26 cellular contexts compared by ENCODE assay signal in the genomic region with DNA sequence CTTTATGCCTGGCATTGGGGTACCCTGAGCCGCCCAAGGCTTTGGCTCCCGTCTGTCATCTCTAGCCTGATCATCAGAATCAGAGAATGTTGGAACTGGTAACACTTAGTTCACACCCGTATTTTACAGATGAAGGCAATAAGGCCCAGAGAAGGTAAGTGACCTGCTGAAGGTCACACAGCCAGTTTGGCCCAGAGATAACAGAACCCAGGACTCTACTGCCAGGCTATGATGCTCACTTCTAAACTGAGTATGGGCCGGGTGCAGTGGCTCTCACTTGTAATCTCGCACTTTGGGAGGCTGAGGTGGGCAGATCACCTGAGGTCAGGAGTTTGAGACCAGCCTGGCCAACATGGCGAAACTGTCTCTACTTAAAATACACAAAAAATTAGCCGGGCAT. TPM values are rescaled to one million over a fixed set of nuclear protein-coding genes. Genes with fewer than 3 reads are reported as not detected.
A peak's percentile ranks its signal among the peaks of the same experiment; 100 is the strongest.
DNase-seq lines count a peak whose midpoint lies in the region; ATAC-seq, FAIRE-seq and TF ChIP-seq lines count a peak whose summit lies in the region.
"Had no signal": no experiment of that assay in that cellular context is flagged by ENCODE, and none has a peak within 500 bp of the region (broad histone marks: within the 10 kb centered on the region; RNA-seq: fewer than 3 reads in every experiment).

No MANE protein-coding gene starts in this region.

- ATAC-seq in K562, result no peak
- no peak for ATAC-seq in naive thymus-derived CD8-positive, alpha-beta T cell
- ATAC-seq in GM21723 (IDR thresholded peaks at IDR 0.05; ENCODE audit: unreplicated experiment), result no peak

- H3K4me1 ChIP-seq in CD4-positive, alpha-beta memory T cell (ENCODE audit: insufficient read depth, low read length), result peaks cover 24% of the 10 kb centered on the region
- no peaks in the 10 kb centered on the region for H3K4me1 ChIP-seq in K562 (replicated peaks in 1 of 2; ENCODE audit: control insufficient read depth in 2 of 2, insufficient read depth in 2 of 2, low read length in 2 of 2)

- no peaks in the 10 kb centered on the region for H3K36me3 ChIP-seq in CD4-positive, alpha-beta memory T cell (ENCODE audit: insufficient read depth, low read length)
- no peaks in the 10 kb centered on the region for H3K36me3 ChIP-seq in K562 (ENCODE audit: control insufficient read depth, insufficient read depth, low read length)
- H3K36me3 ChIP-seq: MG63 had no signal

- peak overlapping the region; percentile 39 for H3K4me3 Mint-ChIP-seq in activated CD4-positive, alpha-beta T cell treated with anti-CD3 and anti-CD28 coated beads, Interleukin-2, amount 10 ng/mL, durations not matched to agents 24 days and 14 days
- H3K4me3 Mint-ChIP-seq in CD4-positive, alpha-beta memory T cell, result peak overlapping the region in 5 of 8 donors; percentile 8 to 89 (median 77)
- H3K4me3 Mint-ChIP-seq in naive thymus-derived CD8-positive, alpha-beta T cell, result peak overlapping the region in 7 of 10 donors; percentile 14 to 76 (median 55)
- H3K4me3 Mint-ChIP-seq: H9 had no signal

- H3K27ac Mint-ChIP-seq in activated CD4-positive, alpha-beta T cell treated with anti-CD3 and anti-CD28 coated beads, Interleukin-2, amount 10 ng/mL, durations not matched to agents 24 days and 14 days, result no peak overlapping the region
- no peak overlapping the region for H3K27ac Mint-ChIP-seq in CD4-positive, alpha-beta memory T cell
- peak overlapping the region in 1 of 10 donors; percentile 37 for H3K27ac Mint-ChIP-seq in naive thymus-derived CD8-positive, alpha-beta T cell
- H3K27ac Mint-ChIP-seq: CD4-positive, alpha-beta T cell; H9 had no signal

- CTCF ChIA-PET in CD4-positive, alpha-beta memory T cell (lab: Charles Lee; ENCODE audit: partially characterized antibody), result interaction anchor here (0.9 to 1.3 kb wide), 2 partner anchors 10 to 11 kb away, joined by 3 to 4 read pairs; no protein-coding TSS in a partner anchor
- CTCF ChIA-PET in K562 (lab: Yijun Ruan, JAX; ENCODE audit: low intra/inter-chr PET ratio), result no interaction called here

- no peak overlapping the region for H3K9ac ChIP-seq in K562 (ENCODE audit: insufficient read depth in 1 of 2, low read depth in 2 of 2, low read length in 2 of 2)

- POLR2A ChIA-PET in CD4-positive, alpha-beta memory T cell (lab: Charles Lee; ENCODE audit: partially characterized antibody), result interaction anchor here (0.7 to 1.7 kb wide), 2 partner anchors 11 to 91 kb away, joined by 4 to 6 read pairs; no protein-coding TSS in a partner anchor
- POLR2A ChIA-PET in K562 (lab: Yijun Ruan, JAX), result interaction anchor here (0.6 kb wide), 1 partner anchor 366 kb away, joined by 3 read pairs; no protein-coding TSS in a partner anchor
- POLR2A ChIA-PET in naive thymus-derived CD8-positive, alpha-beta T cell (lab: Charles Lee), result no interaction called here

- H3K9me1 ChIP-seq in K562 (ENCODE audit: control insufficient read depth, insufficient read depth, low read length), result no peaks in the 10 kb centered on the region

- no peak for TF ChIP-seq EP300 in K562 (IDR thresholded peaks at IDR 0.05; ENCODE audit: low read length)

- intact Hi-C loops in activated CD4-positive, alpha-beta T cell treated with anti-CD3 and anti-CD28 coated beads, Interleukin-2, amount 10 ng/mL, durations not matched to agents 24 days and 14 days (cut with micrococcal nuclease), result no loop called here
- intact Hi-C loops in CD4-positive, alpha-beta memory T cell (cut with micrococcal nuclease), result no loop called here
- intact Hi-C loops in K562 (cut with micrococcal nuclease), result no loop called here
- intact Hi-C loops in posterior vena cava (cut with DNase I), result no loop called here

- H3K79me2 ChIP-seq in K562 (ENCODE audit: control insufficient read depth, insufficient read depth, low read length), result no peaks in the 10 kb centered on the region

- peaks cover 13% of the 10 kb centered on the region for H3K4me1 Mint-ChIP-seq in activated CD4-positive, alpha-beta T cell treated with anti-CD3 and anti-CD28 coated beads, Interleukin-2, amount 10 ng/mL, durations not matched to agents 24 days and 14 days
- H3K4me1 Mint-ChIP-seq in CD4-positive, alpha-beta memory T cell, result peaks cover 17 to 38% (median 24%) of the 10 kb centered on the region in 4 donors
- H3K4me1 Mint-ChIP-seq in naive thymus-derived CD8-positive, alpha-beta T cell, result peaks cover 14 to 40% (median 24%) of the 10 kb centered on the region in 4 donors

- TF ChIP-seq CTCF in K562 (IDR thresholded peaks at IDR 0.05 in 2 of 3, conservative IDR thresholded peaks at IDR 0.05 in 1 of 3; ENCODE audit: insufficient read depth in 2 of 3, low read depth in 1 of 3, low read length in 3 of 3), result no peak

- BruUV-seq in K562 (replicated peaks; lab: Mats Ljungman, UMichigan), result no TSS peak

- H3K9me3 Mint-ChIP-seq in activated CD4-positive, alpha-beta T cell treated with anti-CD3 and anti-CD28 coated beads, Interleukin-2, amount 10 ng/mL, durations not matched to agents 24 days and 14 days, result no peaks in the 10 kb centered on the region
- no peaks in the 10 kb centered on the region for H3K9me3 Mint-ChIP-seq in CD4-positive, alpha-beta memory T cell
- H3K9me3 Mint-ChIP-seq in naive thymus-derived CD8-positive, alpha-beta T cell, result no peaks in the 10 kb centered on the region
- H3K9me3 Mint-ChIP-seq: CD4-positive, alpha-beta T cell; H9 had no signal

- no peaks in the 10 kb centered on the region for H3K9me3 ChIP-seq in CD4-positive, alpha-beta memory T cell (ENCODE audit: control insufficient read depth in 1 of 2, low read length in 2 of 2)
- H3K9me3 ChIP-seq in K562 (replicated peaks; ENCODE audit: control insufficient read depth, insufficient read depth, low read depth, low read length), result no peaks in the 10 kb centered on the region
- H3K9me3 ChIP-seq: MG63 had no signal

- H3K4me2 ChIP-seq in K562 (ENCODE audit: insufficient read depth, low read length), result no peak overlapping the region

- no peak overlapping the region for H2AFZ ChIP-seq in K562 (ENCODE audit: low read depth, low read length)

- in situ Hi-C loops in K562 (cut with MboI), result no loop called here

- no peak for DNase-seq in activated CD4-positive, alpha-beta T cell treated with anti-CD3 and anti-CD28 coated beads, Interleukin-2, amount 10 ng/mL, durations not matched to agents 24 days and 14 days
- DNase-seq in activated CD4-positive, alpha-beta T cell treated with anti-CD3 and anti-CD28 coated beads, Interleukin-2, amount 50 U/mL, for 4 hours, result no peak
- no peak for DNase-seq in CD4-positive, alpha-beta memory T cell
- DNase-seq in K562 (ENCODE audit: extremely low read depth in 1 of 4, low spot score in 3 of 4) (no peak), posterior vena cava (ENCODE audit: low spot score) (no peak)
- DNase-seq in naive thymus-derived CD8-positive, alpha-beta T cell, result no peak
- DNase-seq: 8988T, COR-L47, DMS53, H9, MG63, NCI-H1048, NCI-H1694 treated with DMSO at 0.1 percent for 48 hours, NCI-H2081, NCI-H526 treated with DMSO at 0.1 percent for 48 hours, RPMI8226, SHP77 had no signal

- 0% methylated on average over 6 of the region's 7 CpGs for WGBS in K562 (ENCODE audit: insufficient coverage, low coverage, missing lambda C conversion rate)

- H3K27me3 ChIP-seq in CD4-positive, alpha-beta memory T cell (ENCODE audit: insufficient read depth, low read length), result no peaks in the 10 kb centered on the region
- peaks cover 0 to 26% of the 10 kb centered on the region in 2 experiments; a peak in 1 of 5 replicates for H3K27me3 ChIP-seq in K562 (ENCODE audit: control insufficient read depth in 2 of 2, insufficient read depth in 2 of 2, low read length in 2 of 2)
- H3K27me3 ChIP-seq: MG63 had no signal

- FAIRE-seq in K562 (lab: Jason Lieb, UNC), result no peak

- no peak for TF ChIP-seq POLR2A in K562 (conservative IDR thresholded peaks at IDR 0.05)

- peaks cover 43% of the 10 kb centered on the region for H3K27me3 Mint-ChIP-seq in activated CD4-positive, alpha-beta T cell treated with anti-CD3 and anti-CD28 coated beads, Interleukin-2, amount 10 ng/mL, durations not matched to agents 24 days and 14 days
- peaks cover 4 to 5% of the 10 kb centered on the region in 2 donors for H3K27me3 Mint-ChIP-seq in CD4-positive, alpha-beta memory T cell
- H3K27me3 Mint-ChIP-seq in naive thymus-derived CD8-positive, alpha-beta T cell, result peaks cover 6 to 35% (median 20%) of the 10 kb centered on the region in 5 donors

- H3K36me3 Mint-ChIP-seq in activated CD4-positive, alpha-beta T cell treated with anti-CD3 and anti-CD28 coated beads, Interleukin-2, amount 10 ng/mL, durations not matched to agents 24 days and 14 days (ENCODE audit: low read depth), result no peaks in the 10 kb centered on the region
- no peaks in the 10 kb centered on the region for H3K36me3 Mint-ChIP-seq in CD4-positive, alpha-beta memory T cell
- H3K36me3 Mint-ChIP-seq in naive thymus-derived CD8-positive, alpha-beta T cell, result no peaks in the 10 kb centered on the region

- no peak overlapping the region for H3K4me3 ChIP-seq in CD4-positive, alpha-beta memory T cell (ENCODE audit: low read length in 2 of 2)
- no peak overlapping the region for H3K4me3 ChIP-seq in K562
- H3K4me3 ChIP-seq: MG63 had no signal

- H3K27ac ChIP-seq in CD4-positive, alpha-beta memory T cell (ENCODE audit: low read depth, low read length), result no peak overlapping the region
- no peak overlapping the region for H3K27ac ChIP-seq in K562 (ENCODE audit: extremely low read depth, low read depth, low read length)

- TF ChIP-seq RAD21 in K562 (CRISPR knock-in tag; conservative IDR thresholded peaks at IDR 0.05 in 1 of 2, IDR thresholded peaks at IDR 0.05 in 1 of 2), result no peak

- no peaks in the 10 kb centered on the region for H4K20me1 ChIP-seq in K562 (replicated peaks; ENCODE audit: control insufficient read depth, insufficient read depth, low read length)

RNA-seq across cellular contexts. Expression of a gene that starts 1.8 kb away (rescaled TPM):
- not detected in 2 replicates for total RNA-seq in activated CD4-positive, alpha-beta T cell treated with anti-CD3 and anti-CD28 coated beads, Interleukin-2, amount 10 ng/mL, durations not matched to agents 24 days and 14 days
- total RNA-seq in CD4-positive, alpha-beta memory T cell, result not detected
- not detected for polyA plus RNA-seq in CD4-positive, alpha-beta memory T cell
- total RNA-seq in K562 (2011; cell fraction: chromatin; rRNA removed; ENCODE audit: low replicate concordance), result not detected in 2 replicates
- total RNA-seq in K562 (2011; cell fraction: nucleolus; rRNA removed), result not detected in 2 replicates
- not detected in 2 replicates for total RNA-seq in K562 (2011; cell fraction: nucleoplasm; rRNA removed)
- total RNA-seq in K562 (2014; rRNA removed) (not detected in 2 replicates), K562 (2014; rRNA removed; fragmentation: Illumina TruSeq; extraction: Trizol) (not detected in 2 replicates), K562 (2015; rRNA removed; fragmentation: Illumina TruSeq; extraction: Trizol) (not detected in 2 replicates), K562 (2021) (not detected in 2 replicates), posterior vena cava (not detected)
- polyA plus RNA-seq in K562 (2011; rRNA removed) (not detected in 2 replicates), K562 (2014; fragmentation: Illumina TruSeq; extraction: Trizol) (not detected in 2 replicates), K562 (2014; fragmentation: Nextera tagmentation; extraction: Ambion mirVana) (not detected), K562 (2014; rRNA removed) (not detected in 2 replicates)
- not detected in 2 replicates for polyA plus RNA-seq in K562 (2011; cell fraction: cytosol; rRNA removed)
- not detected in 2 replicates for polyA plus RNA-seq in K562 (2011; cell fraction: nucleus; rRNA removed)
- polyA plus RNA-seq in K562 (2012), result not detected in 2 replicates
- not detected in 2 replicates for polyA minus RNA-seq in K562 (2011; rRNA and poly(A)+ RNA removed)
- not detected in 2 replicates for polyA minus RNA-seq in K562 (2011; cell fraction: cytosol; rRNA and poly(A)+ RNA removed)
- polyA minus RNA-seq in K562 (2011; cell fraction: nucleus; rRNA and poly(A)+ RNA removed), result not detected in 2 replicates
- not detected for total RNA-seq in naive thymus-derived CD8-positive, alpha-beta T cell
- not detected for polyA plus RNA-seq in naive thymus-derived CD8-positive, alpha-beta T cell
- total RNA-seq: CD4-positive, alpha-beta T cell; Daoy; G401; H9; HT1080; LHCN-M2; NCI-H460; SK-MEL-5 had no signal
- polyA plus RNA-seq: BJ had no signal
